Comparison of ENCODE assay signal across 15 cellular contexts in genomic region chr12:12180575-12180974, GRCh38.
DNase-seq lines count a peak whose midpoint lies in the region; ATAC-seq, FAIRE-seq and TF ChIP-seq lines count a peak whose summit lies in the region.
"Had no signal": no experiment of that assay in that cellular context is flagged by ENCODE, and none has a peak within 500 bp of the region (broad histone marks: within the 10 kb centered on the region; RNA-seq: fewer than 3 reads in every experiment).

No MANE protein-coding gene starts in this region.

- H3K9me3 ChIP-seq in astrocyte (ENCODE audit: insufficient read depth, low read depth, low read length): no peaks in the 10 kb centered on the region
- H3K9me3 ChIP-seq in vagina: no peaks in the 10 kb centered on the region
- H3K9me3 ChIP-seq: BE2C had no signal

- intact Hi-C loops in vagina (cut with DNase I): no loop called here

- H3K4me3 Mint-ChIP-seq in astrocyte (ENCODE audit: unreplicated experiment): no peak overlapping the region
- H3K4me3 Mint-ChIP-seq: CD4-positive, alpha-beta T cell had no signal

- H3K4me2 ChIP-seq in astrocyte (ENCODE audit: low read length): no peak overlapping the region

- H3K27me3 ChIP-seq in astrocyte (ENCODE audit: insufficient read depth, low read length): no peaks in the 10 kb centered on the region
- no peaks in the 10 kb centered on the region for H3K27me3 ChIP-seq in vagina
- H3K27me3 ChIP-seq: BE2C had no signal

- H3K9me3 Mint-ChIP-seq in astrocyte (ENCODE audit: unreplicated experiment): no peaks in the 10 kb centered on the region
- H3K9me3 Mint-ChIP-seq: CD4-positive, alpha-beta T cell had no signal

- H3K27ac ChIP-seq in astrocyte (ENCODE audit: low read depth, low read length) (no peak overlapping the region), vagina (peak overlapping the region; percentile 31)

- H3K4me1 ChIP-seq in astrocyte (ENCODE audit: insufficient read depth, low read length): peaks cover 19% of the 10 kb centered on the region
- peaks cover 41% of the 10 kb centered on the region for H3K4me1 ChIP-seq in vagina

- H3K27me3 Mint-ChIP-seq in astrocyte (ENCODE audit: low read depth, unreplicated experiment): no peaks in the 10 kb centered on the region
- H3K27me3 Mint-ChIP-seq: CD4-positive, alpha-beta T cell had no signal

- peaks cover 23% of the 10 kb centered on the region for H3K4me1 Mint-ChIP-seq in astrocyte (ENCODE audit: low read depth, unreplicated experiment)

- H3K9ac ChIP-seq in astrocyte (ENCODE audit: low read length): no peak overlapping the region

- H3K36me3 ChIP-seq in astrocyte (ENCODE audit: insufficient read depth, low read length): peaks cover 4% of the 10 kb centered on the region
- H3K36me3 ChIP-seq in vagina: no peaks in the 10 kb centered on the region

- no peak overlapping the region for H3K4me3 ChIP-seq in astrocyte (ENCODE audit: insufficient read depth, low read depth, low read length)
- H3K4me3 ChIP-seq in vagina: no peak overlapping the region

- peaks cover 3% of the 10 kb centered on the region for H4K20me1 ChIP-seq in astrocyte (ENCODE audit: insufficient read depth, low read length)

- no peak for TF ChIP-seq CTCF in astrocyte (IDR thresholded peaks at IDR 0.05; ENCODE audit: insufficient read depth, low read depth, low read length)
- TF ChIP-seq CTCF in vagina (IDR thresholded peaks at IDR 0.05): no peak

- TF ChIP-seq POLR2A in vagina (IDR thresholded peaks at IDR 0.05): no peak

- DNase-seq in GM03348 (ENCODE audit: low spot score) (peak; percentile 28), astrocyte (ENCODE audit: low read depth) (no peak), fibroblast of the conjunctiva (ENCODE audit: low read depth) (peak; percentile 45), vagina (ENCODE audit: extremely low spot score in 2 of 2) (no peak), NCI-H187 treated with DMSO at 0.1 percent for 48 hours (lab: John Stamatoyannopoulos, UW) (no peak), HPDE6-E6E7 (ENCODE audit: extremely low spot score) (no peak)
- DNase-seq: BE2C; CD4-positive, alpha-beta T cell; DMS79; NCI-H1105; NCI-H1694 treated with DMSO at 0.1 percent for 48 hours; NCI-H526 treated with DMSO at 0.1 percent for 48 hours; SHP77 treated with DMSO at 0.1 percent for 48 hours had no signal

- H3K27ac Mint-ChIP-seq in astrocyte (ENCODE audit: unreplicated experiment): peak overlapping the region; percentile 13
- H3K27ac Mint-ChIP-seq: CD4-positive, alpha-beta T cell had no signal

- peaks cover 3% of the 10 kb centered on the region for H3K79me2 ChIP-seq in astrocyte (ENCODE audit: insufficient read depth, low read length)

- no peak for FAIRE-seq in astrocyte (lab: Jason Lieb, UNC)
- FAIRE-seq: H1 had no signal

- H2AFZ ChIP-seq in astrocyte (ENCODE audit: low read depth, low read length): no peak overlapping the region

- ATAC-seq in GM18870 (IDR thresholded peaks at IDR 0.05; ENCODE audit: unreplicated experiment): no peak

- H3K36me3 Mint-ChIP-seq in astrocyte (ENCODE audit: low read depth, unreplicated experiment): peaks cover 9% of the 10 kb centered on the region

Comparison
In these comparisons a context has a peak if more than half of its experiments do, and no peak if none do; other contexts are left out.
1. DNase-seq: peak in GM03348 (single experiment) and fibroblast of the conjunctiva (single experiment); none in astrocyte (single experiment), vagina (0 of 2), NCI-H187 treated with DMSO at 0.1 percent for 48 hours (single experiment) and HPDE6-E6E7 (single experiment).